Comparison of ENCODE assay signal across 8 cellular contexts in the genomic region with DNA sequence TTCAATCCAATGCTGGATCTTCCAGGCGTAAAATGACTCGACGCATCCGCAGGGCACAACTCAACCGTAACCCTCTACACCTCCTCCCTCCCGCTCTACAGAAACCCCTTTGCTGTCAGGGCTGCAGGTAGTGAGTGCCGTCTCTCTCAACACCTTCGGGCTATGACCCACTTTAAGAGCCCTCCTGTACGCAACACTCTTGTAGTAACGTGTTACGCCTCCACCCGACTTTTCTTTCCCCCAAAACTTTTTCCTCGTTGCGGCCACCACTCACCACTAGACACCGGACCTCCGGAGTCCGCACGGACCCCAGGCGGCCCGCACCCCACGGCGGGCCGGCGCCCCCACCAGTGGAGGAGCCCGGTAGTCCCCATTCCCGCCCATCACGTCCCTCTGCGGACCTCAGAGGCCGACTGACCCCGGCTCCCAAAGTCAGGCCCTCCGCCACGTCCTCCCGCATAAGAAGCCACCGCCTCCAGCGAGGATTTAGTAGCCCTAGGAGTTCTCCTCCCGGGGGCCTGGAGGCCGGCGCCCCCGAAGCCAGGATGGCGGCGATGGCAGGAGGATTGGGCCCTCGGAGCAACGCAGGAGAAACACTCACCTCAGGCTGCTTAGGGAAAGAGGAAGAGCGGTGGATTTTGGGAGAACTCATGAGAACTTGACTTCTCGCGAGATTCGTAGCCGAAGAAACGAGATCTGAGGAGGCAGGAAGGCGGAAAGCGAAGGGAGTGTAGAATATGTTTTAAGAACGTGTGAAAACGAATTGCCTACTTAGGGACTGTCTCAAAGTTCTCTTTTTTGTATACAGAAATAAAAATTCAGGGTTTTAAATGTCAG. TPM values are rescaled to one million over a fixed set of nuclear protein-coding genes. Genes with fewer than 3 reads are reported as not detected.
A peak's percentile ranks its signal among the peaks of the same experiment; 100 is the strongest.
DNase-seq lines count a peak whose midpoint lies in the region; ATAC-seq and TF ChIP-seq lines count a peak whose summit lies in the region.

TSS of gene RPL17 (minus strand) at position 609 of the 837 bp plus-strand sequence.

- H3K27ac ChIP-seq in trophoblast cell (ENCODE audit: low read depth, low read length) (peak within 1 kb of the TSS; percentile 83), transverse colon (peak within 1 kb of the TSS; percentile 91 to 97 (median 95))

- peaks cover 7% of the 10 kb centered on the region for H3K79me1 ChIP-seq in trophoblast cell (ENCODE audit: low read length)

- H3K4me1 ChIP-seq in adipocyte (ENCODE audit: control insufficient read depth, insufficient read depth, low read length), result peaks cover 33% of the 10 kb centered on the region
- peaks cover 0 to 2% of the 10 kb centered on the region in 2 experiments for H3K4me1 ChIP-seq in trophoblast cell (ENCODE audit: control insufficient read depth in 1 of 2, insufficient read depth in 2 of 2, low read length in 2 of 2)
- peaks cover 11 to 40% (median 27%) of the 10 kb centered on the region in 4 donors for H3K4me1 ChIP-seq in transverse colon

- H2BK12ac ChIP-seq in trophoblast cell (ENCODE audit: low read length), result no peak within 1 kb of the TSS

- H3K4me3 ChIP-seq in GM08714 (ENCODE audit: low read length), result peak within 1 kb of the TSS; percentile 83
- H3K4me3 ChIP-seq in adipocyte (ENCODE audit: low read length), result peak within 1 kb of the TSS; percentile 97
- H3K4me3 ChIP-seq in trophoblast cell (ENCODE audit: low read depth, low read length), result peak within 1 kb of the TSS; percentile 82
- peak within 1 kb of the TSS; percentile 55 to 94 (median 80) for H3K4me3 ChIP-seq in transverse colon

- in situ Hi-C loops in transverse colon (cut with MboI; ENCODE audit: low pct_ligation_motif_present in 1 of 4, low pct_unique_long_range_greater_than_20kb in 1 of 4, low sequenced_read_pairs in 3 of 4), result loop anchor here in 1 of 4 donors (25.0 kb wide), 1 partner anchor 795 kb away; the partner anchor contains the start of genes CXXC1 and MBD1

- peak within 1 kb of the TSS; percentile 94 for H2BK5ac ChIP-seq in trophoblast cell (ENCODE audit: low read depth, low read length, poor library complexity)

- intact Hi-C loops in cardiac septum (cut with DNase I) (loop anchor here (2.0 to 10.0 kb wide), 2 partner anchors 31 to 793 kb away; partner anchors contain the start of genes CXXC1, DYM and MBD1), transverse colon (cut with DNase I; ENCODE audit: low total_unique reads) (no loop called here)

- H4K8ac ChIP-seq in trophoblast cell (ENCODE audit: low read depth, low read length), result peak within 1 kb of the TSS; percentile 94

- TF ChIP-seq POLR2A in transverse colon (IDR thresholded peaks at IDR 0.05), result peak; percentile 96

- peak within 1 kb of the TSS; percentile 80 for H4K12ac ChIP-seq in trophoblast cell (ENCODE audit: low read depth, low read length)

- peak within 1 kb of the TSS; percentile 87 for H2AK5ac ChIP-seq in trophoblast cell (ENCODE audit: low read length)

- H3K9ac ChIP-seq in adipocyte (ENCODE audit: low read length) (peak within 1 kb of the TSS; percentile 95), trophoblast cell (ENCODE audit: low read length) (peak within 1 kb of the TSS; percentile 89)

- H3K27me3 ChIP-seq in adipocyte (replicated peaks; ENCODE audit: control insufficient read depth, insufficient read depth, low read length) (no peaks in the 10 kb centered on the region), trophoblast cell (ENCODE audit: insufficient read depth, low read length) (no peaks in the 10 kb centered on the region), transverse colon (no peaks in the 10 kb centered on the region)

- DNase-seq in NCI-H1436 (lab: John Stamatoyannopoulos, UW), result peak; percentile 97
- DNase-seq in T follicular helper cell (ENCODE audit: low read depth), result peak; percentile 85
- peak; percentile 100 for DNase-seq in adipocyte (ENCODE audit: low read depth)
- DNase-seq in cardiac septum (ENCODE audit: low spot score), result peak; percentile 93
- peak; percentile 92 to 100 for DNase-seq in trophoblast cell
- DNase-seq in transverse colon, result peak; percentile 94

- H3K18ac ChIP-seq in trophoblast cell (ENCODE audit: low read length), result peak within 1 kb of the TSS; percentile 92

- no peak for TF ChIP-seq CTCF in transverse colon (IDR thresholded peaks at IDR 0.05)

- H3K9me3 ChIP-seq in adipocyte (ENCODE audit: control insufficient read depth, low read length) (no peaks in the 10 kb centered on the region), trophoblast cell (ENCODE audit: insufficient read depth, low read depth, low read length) (no peaks in the 10 kb centered on the region), transverse colon (no peaks in the 10 kb centered on the region)

- H2AFZ ChIP-seq in trophoblast cell (ENCODE audit: insufficient read depth, low read length, poor library complexity), result peak within 1 kb of the TSS; percentile 82

- H3K23ac ChIP-seq in trophoblast cell (ENCODE audit: low read length), result no peak within 1 kb of the TSS

- H3K4ac ChIP-seq in trophoblast cell (ENCODE audit: low read depth, low read length), result peak within 1 kb of the TSS; percentile 99

- H3K36me3 ChIP-seq in adipocyte (ENCODE audit: control insufficient read depth, insufficient read depth, low read length, severe bottlenecking), result peaks cover 42% of the 10 kb centered on the region
- H3K36me3 ChIP-seq in trophoblast cell (ENCODE audit: control insufficient read depth in 1 of 2, insufficient read depth in 2 of 2, low read length in 2 of 2), result peaks cover 5 to 22% of the 10 kb centered on the region in 2 experiments
- H3K36me3 ChIP-seq in transverse colon, result peaks cover 0 to 29% (median 10%) of the 10 kb centered on the region in 4 donors

- H3K14ac ChIP-seq in trophoblast cell (ENCODE audit: low read length), result peak within 1 kb of the TSS; percentile 72

- H3K79me2 ChIP-seq in trophoblast cell (ENCODE audit: control insufficient read depth, insufficient read depth, low read length, poor library complexity), result peaks cover 7% of the 10 kb centered on the region

- peak within 1 kb of the TSS; percentile 81 for H4K91ac ChIP-seq in trophoblast cell (ENCODE audit: low read depth, low read length)

- peak within 1 kb of the TSS; percentile 85 for H3K4me2 ChIP-seq in trophoblast cell (ENCODE audit: low read length)

- TF ChIP-seq EP300 in transverse colon (IDR thresholded peaks at IDR 0.05; ENCODE audit: low read depth), result no peak

- H2BK120ac ChIP-seq in trophoblast cell (ENCODE audit: insufficient read depth, low read length, poor library complexity), result peak within 1 kb of the TSS; percentile 26

- no CpG with 5 or more reads among the region's 53 CpGs for WGBS in trophoblast cell (ENCODE audit: extremely low coverage, insufficient coverage, insufficient read length)
- 0 to 1% methylated on average over 18 to 44 of the region's 53 CpGs for WGBS in transverse colon (ENCODE audit: low coverage in 1 of 2), 2 donors

- peak; percentile 79 for ATAC-seq in HG02623 (IDR thresholded peaks at IDR 0.05; ENCODE audit: unreplicated experiment)

RNA-seq across cellular contexts. Expression of gene RPL17, which starts in this region (rescaled TPM):
- total RNA-seq in cardiac septum, result 615 TPM
- 3,507 and 3,728 TPM in 2 replicates for polyA plus RNA-seq in trophoblast cell (2013)
- 1,000 to 10,000 TPM in 3 of 4 donors, 100 to 1,000 TPM in 1; 990 to 2,109 (median 1,575) TPM for total RNA-seq in transverse colon

Comparison
In these comparisons a context has a peak if more than half of its experiments do, and no peak if none do; other contexts are left out.
1. Peak in every context shown above with its lines: DNase-seq, ATAC-seq, H3K4me3 ChIP-seq and H3K27ac ChIP-seq.